Comparison of ENCODE assay signal across 8 cellular contexts in the genomic region with DNA sequence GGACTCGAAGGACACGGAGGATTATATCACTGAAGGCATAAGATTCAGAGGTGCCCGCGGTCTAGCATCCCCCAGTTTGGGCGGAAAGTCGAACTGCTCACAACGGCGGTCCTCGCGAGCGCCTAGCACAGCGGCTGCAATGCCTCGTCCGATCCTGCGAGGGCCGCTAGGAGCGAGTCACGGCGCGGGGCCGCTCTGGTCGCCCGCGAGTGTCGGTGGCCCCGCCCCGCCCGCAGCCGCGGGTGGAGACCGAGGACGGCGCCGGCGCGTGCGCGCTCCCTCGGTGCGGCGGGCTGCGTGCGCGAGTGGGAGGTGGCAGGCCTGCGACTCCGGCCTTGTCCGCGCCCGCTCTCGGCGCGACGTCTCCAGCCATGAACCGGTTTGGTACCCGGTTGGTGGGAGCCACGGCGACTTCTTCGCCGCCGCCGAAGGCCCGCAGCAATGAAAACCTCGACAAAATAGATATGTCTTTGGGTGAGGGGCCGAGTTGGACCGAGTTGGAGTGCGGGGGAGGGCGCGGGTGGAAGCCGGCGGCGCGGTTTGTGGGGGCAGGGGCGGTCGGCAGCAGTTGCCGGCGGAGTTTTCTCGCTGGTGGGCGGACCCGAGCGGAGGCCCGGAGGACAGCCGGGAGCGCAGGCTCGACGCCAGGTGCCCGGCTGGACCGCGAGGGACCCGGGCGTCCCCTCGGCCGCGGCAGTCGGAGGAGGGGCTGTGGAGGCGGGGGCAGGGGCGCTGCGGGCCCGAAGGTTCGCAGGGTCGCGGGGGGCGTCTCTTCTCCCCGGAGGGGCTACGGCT. TPM values are rescaled to one million over a fixed set of nuclear protein-coding genes. Genes with fewer than 3 reads are reported as not detected.
DNase-seq lines count a peak whose midpoint lies in the region; ATAC-seq, FAIRE-seq and TF ChIP-seq lines count a peak whose summit lies in the region.

A gene with protein sequence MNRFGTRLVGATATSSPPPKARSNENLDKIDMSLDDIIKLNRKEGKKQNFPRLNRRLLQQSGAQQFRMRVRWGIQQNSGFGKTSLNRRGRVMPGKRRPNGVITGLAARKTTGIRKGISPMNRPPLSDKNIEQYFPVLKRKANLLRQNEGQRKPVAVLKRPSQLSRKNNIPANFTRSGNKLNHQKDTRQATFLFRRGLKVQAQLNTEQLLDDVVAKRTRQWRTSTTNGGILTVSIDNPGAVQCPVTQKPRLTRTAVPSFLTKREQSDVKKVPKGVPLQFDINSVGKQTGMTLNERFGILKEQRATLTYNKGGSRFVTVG (plus strand): TSS at position 283 of the 795 bp plus-strand sequence. CDS start 89 bp downstream, at position 372.

- peaks cover 0 to 1% (median 0%) of the 10 kb centered on the region in 12 donors for H3K9me3 ChIP-seq in heart left ventricle

- H3K4me3 ChIP-seq in heart left ventricle, result peak within 1 kb of the TSS; percentile 68 to 98 (median 86)

- no peaks in the 10 kb centered on the region for H3K27me3 ChIP-seq in heart left ventricle

- no peaks in the 10 kb centered on the region for H3K36me3 ChIP-seq in heart left ventricle

- TF ChIP-seq CTCF in heart left ventricle (IDR thresholded peaks at IDR 0.05) (peak; percentile 30 to 76 (median 54)), type B pancreatic cell (conservative IDR thresholded peaks at IDR 0.05) (peak; percentile 62)

- H3K9me3 Mint-ChIP-seq in T-cell (no peaks in the 10 kb centered on the region), type B pancreatic cell (no peaks in the 10 kb centered on the region)

- TF ChIP-seq POLR2A in GM12891 (IDR thresholded peaks at IDR 0.05; ENCODE audit: low read depth, low read length) (no peak; the same call in 1 of the 2 replicates), heart left ventricle (IDR thresholded peaks at IDR 0.05) (peak in 1 of 2 donors; percentile 81)

- peak within 1 kb of the TSS; percentile 96 to 97 for H3K27ac Mint-ChIP-seq in T-cell
- peak within 1 kb of the TSS; percentile 95 for H3K27ac Mint-ChIP-seq in type B pancreatic cell

- H3K4me3 Mint-ChIP-seq in T-cell (peak within 1 kb of the TSS; percentile 92 to 95 (median 93)), type B pancreatic cell (peak within 1 kb of the TSS; percentile 98)

- ATAC-seq in HG02763 (IDR thresholded peaks at IDR 0.05; ENCODE audit: unreplicated experiment) (peak; percentile 80), T-cell (replicated peaks in 1 of 4) (peak; percentile 81 to 91 (median 90)), heart left ventricle (peak; percentile 84 to 95 (median 92))

- peaks cover 46 to 51% (median 47%) of the 10 kb centered on the region in 3 donors for H3K4me1 Mint-ChIP-seq in T-cell
- H3K4me1 Mint-ChIP-seq in type B pancreatic cell (ENCODE audit: unreplicated experiment), result peaks cover 23% of the 10 kb centered on the region

- no peaks in the 10 kb centered on the region for H3K36me3 Mint-ChIP-seq in T-cell
- peaks cover 2% of the 10 kb centered on the region for H3K36me3 Mint-ChIP-seq in type B pancreatic cell

- 0% methylated on average over 81 to 103 of the region's 104 CpGs for WGBS in adipose tissue, 3 donors
- 0% methylated on average over 20 to 104 of the region's 104 CpGs for WGBS in heart left ventricle, 4 donors

- no peaks in the 10 kb centered on the region for H3K27me3 Mint-ChIP-seq in T-cell
- no peaks in the 10 kb centered on the region for H3K27me3 Mint-ChIP-seq in type B pancreatic cell

- CTCF ChIA-PET in T-cell (lab: Charles Lee), result interaction anchor here (0.6 to 1.5 kb wide), 11 partner anchors 19 to 585 kb away, joined by 3 to 8 read pairs (median 3); a partner anchor contains a TSS

- intact Hi-C loops in heart left ventricle (cut with DNase I) (loop anchor here in 7 of 10 donors (2.0 to 5.0 kb wide), 4 partner anchors 37 to 41 kb away; a partner anchor contains a TSS), posterior vena cava (cut with DNase I) (no loop called here)

- peak; percentile 81 for DNase-seq in GM12891 (ENCODE audit: insufficient read length, low spot score)
- peak; percentile 92 for DNase-seq in NCI-H1436 (lab: John Stamatoyannopoulos, UW)
- DNase-seq in T-cell, result peak; percentile 75 to 92 (median 83)
- peak; percentile 92 to 97 (median 94) for DNase-seq in heart left ventricle
- DNase-seq in posterior vena cava (ENCODE audit: low spot score), result peak; percentile 98
- DNase-seq in type B pancreatic cell (ENCODE audit: extremely low spot score, unreplicated experiment), result peak; percentile 93

- H3K4me1 ChIP-seq in heart left ventricle, result peaks cover 11 to 66% (median 40%) of the 10 kb centered on the region in 12 donors

- FAIRE-seq in GM12891 (lab: Jason Lieb, UNC), result peak; percentile 97

- POLR2A ChIA-PET in T-cell (lab: Charles Lee), result interaction anchor here in 1 of 2 donors (1.5 kb wide), 1 partner anchor 38 kb away, joined by 10 read pairs; no protein-coding TSS in a partner anchor

- H3K27ac ChIP-seq in adipose tissue (ENCODE audit: low read depth, low read length) (peak within 1 kb of the TSS; percentile 93), heart left ventricle (peak within 1 kb of the TSS; percentile 95 to 99 (median 96))

TF ChIP-seq in GM12891, 5 proteins besides CTCF, POLR2A, EP300 and RAD21:
- peak; percentile 71 for TF ChIP-seq POLR2AphosphoS5 (IDR thresholded peaks at IDR 0.05; ENCODE audit: low read depth, low read length)
- TF ChIP-seq SPI1 (IDR thresholded peaks at IDR 0.05; ENCODE audit: low read depth, low read length), result no peak

RNA-seq across cellular contexts. Expression of the gene that starts here (rescaled TPM):
- 34.1 TPM for polyA plus RNA-seq in GM12891 (2012; ENCODE audit: low read depth, missing spikeins)
- total RNA-seq in T-cell (10 to 100 TPM; 52.4 to 58.4 (median 55.6) TPM), heart left ventricle (10 to 100 TPM; 49.1 to 93.6 (median 76.3) TPM), posterior vena cava (10 to 100 TPM; 56.2 to 75.1 TPM), type B pancreatic cell (ENCODE audit: low replicate concordance) (52.1 and 58.8 TPM in 2 replicates)
- polyA plus RNA-seq in adipose tissue (10 to 100 TPM; 14.0 to 31.7 (median 20.2) TPM), heart left ventricle (10 to 100 TPM; 19.0 to 44.9 TPM)

Comparison
In these comparisons a context has a peak if more than half of its experiments do, and no peak if none do; other contexts are left out.
1. Peak in every context shown above with its lines: DNase-seq, ATAC-seq, H3K4me3 ChIP-seq and H3K27ac ChIP-seq.
2. intact Hi-C loops: an anchor here in heart left ventricle (2.0 to 5.0 kb wide); none called in posterior vena cava.